ENCODE assay signal across 8 cellular contexts in the genomic region with DNA sequence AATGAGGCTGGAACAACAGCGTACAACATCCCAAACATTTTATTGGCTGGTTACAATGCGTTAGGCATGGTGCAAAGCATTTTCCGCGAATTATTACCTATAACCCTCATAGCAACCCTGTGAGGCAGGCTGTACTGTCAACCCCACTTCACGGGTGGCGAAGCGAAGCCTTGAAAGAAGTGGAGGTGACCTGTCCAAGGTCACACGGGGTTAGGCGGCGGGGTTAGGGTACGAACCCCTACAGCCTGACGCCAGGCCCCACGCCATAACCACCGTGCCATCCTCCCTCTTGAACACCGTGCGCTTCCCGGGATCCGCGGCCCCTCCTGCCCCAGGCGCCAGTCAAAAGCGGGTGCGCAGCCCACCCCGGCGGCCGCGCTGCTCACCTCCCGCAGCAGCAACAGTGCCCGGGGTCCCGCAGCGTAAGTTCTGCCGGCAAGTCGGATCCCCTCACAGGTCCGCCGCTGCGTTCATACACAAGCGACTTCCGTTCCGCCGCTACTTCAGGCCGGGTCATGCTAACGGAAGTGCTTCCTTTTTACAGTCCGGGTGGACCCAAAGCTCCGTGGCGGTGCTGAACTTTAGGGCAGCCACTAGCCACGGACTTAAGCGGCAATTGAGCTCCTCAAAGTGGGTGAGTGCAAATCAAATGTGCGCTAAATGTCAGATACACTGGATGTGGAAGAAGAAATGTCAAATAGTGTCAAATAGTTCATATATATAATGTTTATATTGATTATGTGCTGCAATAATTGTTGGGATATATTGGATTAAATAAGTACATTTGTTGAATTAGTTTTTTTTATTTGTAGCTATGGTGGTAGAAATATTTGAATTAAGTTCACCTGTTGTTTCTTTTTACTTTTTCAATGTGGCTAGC. TPM values are rescaled to one million over a fixed set of nuclear protein-coding genes. Genes with fewer than 3 reads are reported as not detected.
DNase-seq lines count a peak whose midpoint lies in the region; ATAC-seq and TF ChIP-seq lines count a peak whose summit lies in the region.

A gene with protein sequence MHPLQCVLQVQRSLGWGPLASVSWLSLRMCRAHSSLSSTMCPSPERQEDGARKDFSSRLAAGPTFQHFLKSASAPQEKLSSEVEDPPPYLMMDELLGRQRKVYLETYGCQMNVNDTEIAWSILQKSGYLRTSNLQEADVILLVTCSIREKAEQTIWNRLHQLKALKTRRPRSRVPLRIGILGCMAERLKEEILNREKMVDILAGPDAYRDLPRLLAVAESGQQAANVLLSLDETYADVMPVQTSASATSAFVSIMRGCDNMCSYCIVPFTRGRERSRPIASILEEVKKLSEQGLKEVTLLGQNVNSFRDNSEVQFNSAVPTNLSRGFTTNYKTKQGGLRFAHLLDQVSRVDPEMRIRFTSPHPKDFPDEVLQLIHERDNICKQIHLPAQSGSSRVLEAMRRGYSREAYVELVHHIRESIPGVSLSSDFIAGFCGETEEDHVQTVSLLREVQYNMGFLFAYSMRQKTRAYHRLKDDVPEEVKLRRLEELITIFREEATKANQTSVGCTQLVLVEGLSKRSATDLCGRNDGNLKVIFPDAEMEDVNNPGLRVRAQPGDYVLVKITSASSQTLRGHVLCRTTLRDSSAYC (minus strand): TSS at position 478 of the 880 bp plus-strand sequence. CDS start 4,455 bp downstream, outside the sequence.

- peaks cover 48% of the 10 kb centered on the region for H3K79me2 ChIP-seq in GM23338 (replicated peaks; ENCODE audit: insufficient read depth)

- H3K27me3 Mint-ChIP-seq in GM23338 (ENCODE audit: insufficient read depth, low read depth, poor library complexity): peaks cover 4% of the 10 kb centered on the region
- H3K27me3 Mint-ChIP-seq in nephron (ENCODE audit: low read depth): no peaks in the 10 kb centered on the region

- H3K4me1 ChIP-seq in GM23338 (ENCODE audit: insufficient read depth) (peaks cover 6% of the 10 kb centered on the region; the same call in 1 of the 2 replicates), RWPE2 (ENCODE audit: insufficient read depth, poor library complexity, severe bottlenecking) (peaks cover 10% of the 10 kb centered on the region)

- peaks cover 1% of the 10 kb centered on the region; the same call in 2 of the 3 replicates for H3K36me3 Mint-ChIP-seq in GM23338 (ENCODE audit: low read depth)
- H3K36me3 Mint-ChIP-seq in nephron (ENCODE audit: low read depth): peaks cover 5% of the 10 kb centered on the region

- 0 out of 2 replicates have a peak, but pooled peaks cover 4% of the 10 kb centered on the region for H3F3A ChIP-seq in GM23338 (replicated peaks; ENCODE audit: low read depth)

- no peaks in the 10 kb centered on the region for H3K9me3 ChIP-seq in RWPE2 (ENCODE audit: severe bottlenecking)

- peak; percentile 96 for ATAC-seq in GM23338
- peak; percentile 92 for ATAC-seq in RWPE2 (ENCODE audit: low read depth)

- peak; percentile 97 for DNase-seq in DMS53 (lab: John Stamatoyannopoulos, UW)
- peak; percentile 97 for DNase-seq in GM23338 (ENCODE audit: low spot score)
- peak; percentile 91 for DNase-seq in M059J (ENCODE audit: low read depth)
- DNase-seq in RWPE2 (ENCODE audit: low spot score): peak; percentile 97
- peak; percentile 72 for DNase-seq in activated T-helper 9 cell treated with anti-CD3 and anti-CD28 coated beads, Interleukin-2, amount 50 U/mL, for 16 hours (ENCODE audit: low read depth)
- peak; percentile 75 for DNase-seq in fibroblast of the conjunctiva (ENCODE audit: low read depth)
- DNase-seq in stimulated activated naive CD4-positive, alpha-beta T cell treated with Interleukin-2 at 50 U/mL for 16 hours (lab: John Stamatoyannopoulos, UW): peak; percentile 82

- H3K4me1 Mint-ChIP-seq in GM23338 (peaks cover 11% of the 10 kb centered on the region; the same call in 2 of the 3 replicates), nephron (peaks cover 22% of the 10 kb centered on the region)

- no peaks in the 10 kb centered on the region for H3K36me3 ChIP-seq in GM23338 (ENCODE audit: insufficient read depth)
- peaks cover 25% of the 10 kb centered on the region for H3K36me3 ChIP-seq in RWPE2 (ENCODE audit: low read depth)

- H4K20me1 ChIP-seq in GM23338 (replicated peaks; ENCODE audit: insufficient read depth): peaks cover 6% of the 10 kb centered on the region; the same call in 1 of the 2 replicates

- H3K27me3 ChIP-seq in GM23338 (ENCODE audit: insufficient read depth): no peaks in the 10 kb centered on the region
- no peaks in the 10 kb centered on the region for H3K27me3 ChIP-seq in RWPE2 (ENCODE audit: insufficient read depth, poor library complexity, severe bottlenecking)

- no peak within 1 kb of the TSS for H3K27ac ChIP-seq in GM23338 (ENCODE audit: low read depth)
- peak within 1 kb of the TSS; percentile 24 for H3K27ac ChIP-seq in RWPE2 (ENCODE audit: poor library complexity, severe bottlenecking)

- no peaks in the 10 kb centered on the region for H3K9me2 ChIP-seq in GM23338 (ENCODE audit: insufficient read depth)

- H2AFZ ChIP-seq in GM23338: peak within 1 kb of the TSS; percentile 57

- H3K4me3 Mint-ChIP-seq in GM23338 (peak within 1 kb of the TSS; percentile 95), nephron (peak within 1 kb of the TSS; percentile 98 to 99 (median 99))

- H3K9me3 Mint-ChIP-seq in GM23338 (no peaks in the 10 kb centered on the region), nephron (no peaks in the 10 kb centered on the region)

- peak within 1 kb of the TSS; percentile 95 for H3K27ac Mint-ChIP-seq in GM23338
- peak within 1 kb of the TSS; percentile 83 to 91 (median 83) for H3K27ac Mint-ChIP-seq in nephron

- H3K4me2 ChIP-seq in GM23338: peak within 1 kb of the TSS; percentile 98

- TF ChIP-seq CTCF in GM23338 (conservative IDR thresholded peaks at IDR 0.05; ENCODE audit: low read depth in 2 of 2): 0 out of 4 replicates have a peak, but pooled peaks of 1 of the 2 experiments have one; percentile 0
- peak; percentile 54 for TF ChIP-seq CTCF in RWPE2 (IDR thresholded peaks at IDR 0.05; ENCODE audit: poor library complexity, severe bottlenecking)
- TF ChIP-seq CTCF in nephron (IDR thresholded peaks at IDR 0.05; ENCODE audit: unreplicated experiment in 3 of 3): peak in 1 of 3 experiments; percentile 0

- H3K4me3 ChIP-seq in GM23338: peak within 1 kb of the TSS; percentile 99
- H3K4me3 ChIP-seq in RWPE2 (ENCODE audit: severe bottlenecking): peak within 1 kb of the TSS; percentile 93

TF ChIP-seq in GM23338, 12 proteins besides CTCF, POLR2A, EP300 and RAD21:
- TF ChIP-seq POLR2AphosphoS5 (IDR thresholded peaks at IDR 0.05; ENCODE audit: low read depth) (peak; percentile 89), ZNF114 (CRISPR knock-in tag; IDR thresholded peaks at IDR 0.05) (no peak), NANOG (IDR thresholded peaks at IDR 0.05; ENCODE audit: borderline replicate concordance) (no peak), CREB1 (CRISPR knock-in tag; IDR thresholded peaks at IDR 0.05; ENCODE audit: low read depth) (peak; percentile 76)
- TF ChIP-seq, protein P1, sequence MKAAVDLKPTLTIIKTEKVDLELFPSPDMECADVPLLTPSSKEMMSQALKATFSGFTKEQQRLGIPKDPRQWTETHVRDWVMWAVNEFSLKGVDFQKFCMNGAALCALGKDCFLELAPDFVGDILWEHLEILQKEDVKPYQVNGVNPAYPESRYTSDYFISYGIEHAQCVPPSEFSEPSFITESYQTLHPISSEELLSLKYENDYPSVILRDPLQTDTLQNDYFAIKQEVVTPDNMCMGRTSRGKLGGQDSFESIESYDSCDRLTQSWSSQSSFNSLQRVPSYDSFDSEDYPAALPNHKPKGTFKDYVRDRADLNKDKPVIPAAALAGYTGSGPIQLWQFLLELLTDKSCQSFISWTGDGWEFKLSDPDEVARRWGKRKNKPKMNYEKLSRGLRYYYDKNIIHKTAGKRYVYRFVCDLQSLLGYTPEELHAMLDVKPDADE (IDR thresholded peaks at IDR 0.05): peak; percentile 69
- TF ChIP-seq, protein P2, sequence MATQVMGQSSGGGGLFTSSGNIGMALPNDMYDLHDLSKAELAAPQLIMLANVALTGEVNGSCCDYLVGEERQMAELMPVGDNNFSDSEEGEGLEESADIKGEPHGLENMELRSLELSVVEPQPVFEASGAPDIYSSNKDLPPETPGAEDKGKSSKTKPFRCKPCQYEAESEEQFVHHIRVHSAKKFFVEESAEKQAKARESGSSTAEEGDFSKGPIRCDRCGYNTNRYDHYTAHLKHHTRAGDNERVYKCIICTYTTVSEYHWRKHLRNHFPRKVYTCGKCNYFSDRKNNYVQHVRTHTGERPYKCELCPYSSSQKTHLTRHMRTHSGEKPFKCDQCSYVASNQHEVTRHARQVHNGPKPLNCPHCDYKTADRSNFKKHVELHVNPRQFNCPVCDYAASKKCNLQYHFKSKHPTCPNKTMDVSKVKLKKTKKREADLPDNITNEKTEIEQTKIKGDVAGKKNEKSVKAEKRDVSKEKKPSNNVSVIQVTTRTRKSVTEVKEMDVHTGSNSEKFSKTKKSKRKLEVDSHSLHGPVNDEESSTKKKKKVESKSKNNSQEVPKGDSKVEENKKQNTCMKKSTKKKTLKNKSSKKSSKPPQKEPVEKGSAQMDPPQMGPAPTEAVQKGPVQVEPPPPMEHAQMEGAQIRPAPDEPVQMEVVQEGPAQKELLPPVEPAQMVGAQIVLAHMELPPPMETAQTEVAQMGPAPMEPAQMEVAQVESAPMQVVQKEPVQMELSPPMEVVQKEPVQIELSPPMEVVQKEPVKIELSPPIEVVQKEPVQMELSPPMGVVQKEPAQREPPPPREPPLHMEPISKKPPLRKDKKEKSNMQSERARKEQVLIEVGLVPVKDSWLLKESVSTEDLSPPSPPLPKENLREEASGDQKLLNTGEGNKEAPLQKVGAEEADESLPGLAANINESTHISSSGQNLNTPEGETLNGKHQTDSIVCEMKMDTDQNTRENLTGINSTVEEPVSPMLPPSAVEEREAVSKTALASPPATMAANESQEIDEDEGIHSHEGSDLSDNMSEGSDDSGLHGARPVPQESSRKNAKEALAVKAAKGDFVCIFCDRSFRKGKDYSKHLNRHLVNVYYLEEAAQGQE (IDR thresholded peaks at IDR 0.05; ENCODE audit: unreplicated experiment): peak; percentile 44

RNA-seq across cellular contexts. Expression of the gene that starts here (rescaled TPM):
- total RNA-seq in GM23338 (2014; rRNA removed; shearing (Covaris generic)): 33.8 and 43.1 TPM in 2 replicates
- polyA plus RNA-seq in GM23338 (2016; fragmentation: Nextera tagmentation; extraction: Ambion mirVana): 37.7 and 38.1 TPM in 2 replicates
- 20.5 and 28.5 TPM in 2 replicates for total RNA-seq in M059J (2014; rRNA removed; shearing (Covaris generic))
